Comparison of ENCODE assay signal across 2 cellular contexts in the genomic region with DNA sequence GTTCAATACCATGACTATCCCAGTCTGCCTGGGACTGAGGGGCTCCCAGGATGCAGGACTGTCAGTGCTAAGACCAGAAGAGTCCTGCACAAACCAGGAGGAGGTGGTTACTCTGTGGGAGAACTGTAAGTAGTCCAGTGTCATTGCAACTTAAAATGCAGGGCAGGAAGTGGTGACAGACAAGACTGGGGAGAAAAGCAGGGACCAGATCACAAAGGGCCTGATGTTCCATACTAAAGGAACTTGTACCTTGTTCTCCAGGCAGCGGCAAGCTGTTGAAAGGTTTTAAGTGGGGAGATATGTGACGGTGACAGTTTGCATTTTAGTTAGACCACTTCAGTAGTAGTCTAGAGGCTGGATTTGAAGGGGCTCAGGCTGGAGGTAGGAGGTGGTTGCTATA.
TF ChIP-seq lines count a peak whose summit lies in the region.

No MANE protein-coding gene starts in this region.

TF ChIP-seq in IMR-90, 13 proteins besides CTCF, POLR2A, EP300 and RAD21:
- TF ChIP-seq CHD1 (IDR thresholded peaks at IDR 0.05; ENCODE audit: low read depth, low read length): no peak

TF ChIP-seq in WTC11, 78 proteins besides CTCF, POLR2A, EP300 and RAD21:
- no peak for TF ChIP-seq ZNF416 (CRISPR knock-in tag; IDR thresholded peaks at IDR 0.05)
